ENCODE assay signal across 9 cellular contexts in genomic region chr1:236465959-236466303, GRCh38. TPM values are rescaled to one million over a fixed set of nuclear protein-coding genes. Genes with fewer than 3 reads are reported as not detected.
DNase-seq lines count a peak whose midpoint lies in the region; ATAC-seq, FAIRE-seq and TF ChIP-seq lines count a peak whose summit lies in the region.
"Had no signal": no experiment of that assay in that cellular context is flagged by ENCODE, and none has a peak within 500 bp of the region (broad histone marks: within the 10 kb centered on the region; RNA-seq: fewer than 3 reads in every experiment).

No MANE protein-coding gene starts in this region.

- H3K27ac ChIP-seq in RWPE2 (ENCODE audit: poor library complexity, severe bottlenecking) (peak overlapping the region; percentile 26), neuronal stem cell (replicated peaks; ENCODE audit: low read length) (no peak overlapping the region)
- H3K27ac ChIP-seq: spleen had no signal

- H3K36me3 ChIP-seq in GM06990 (ENCODE audit: control insufficient read depth, insufficient read depth, low read length) (no peaks in the 10 kb centered on the region), RWPE2 (ENCODE audit: low read depth) (no peaks in the 10 kb centered on the region), neuronal stem cell (replicated peaks in 1 of 2; ENCODE audit: control insufficient read depth in 2 of 2, insufficient read depth in 2 of 2, low read length in 2 of 2) (no peaks in the 10 kb centered on the region)
- H3K36me3 ChIP-seq: spleen had no signal

- H3K4me2 ChIP-seq in neuronal stem cell (ENCODE audit: insufficient read depth, low read length, poor library complexity, severe bottlenecking) = no peak overlapping the region

- no peak overlapping the region for H2AFZ ChIP-seq in neuronal stem cell (ENCODE audit: low read length)

- peak; percentile 89 for FAIRE-seq in GM19239 (lab: Jason Lieb, UNC)

- H4K8ac ChIP-seq in neuronal stem cell (ENCODE audit: low read depth, low read length) = no peak overlapping the region

- H3K18ac ChIP-seq in neuronal stem cell (ENCODE audit: low read length) = no peak overlapping the region

- H3K23ac ChIP-seq in neuronal stem cell (ENCODE audit: low read depth, low read length, poor library complexity) = no peak overlapping the region

- ATAC-seq in HG03025 (IDR thresholded peaks at IDR 0.05; ENCODE audit: low FRiP score, unreplicated experiment) (peak; percentile 90), RWPE2 (ENCODE audit: low read depth) (peak; percentile 72)

- no peak overlapping the region for H3K14ac ChIP-seq in neuronal stem cell (ENCODE audit: low read length)

- no peaks in the 10 kb centered on the region for H3K27me3 ChIP-seq in GM06990 (replicated peaks; ENCODE audit: control insufficient read depth, insufficient read depth, low read length)
- H3K27me3 ChIP-seq in RWPE2 (ENCODE audit: insufficient read depth, poor library complexity, severe bottlenecking) = no peaks in the 10 kb centered on the region
- peaks cover 0 to 13% (median 0%) of the 10 kb centered on the region in 3 experiments for H3K27me3 ChIP-seq in neuronal stem cell (ENCODE audit: control insufficient read depth in 3 of 3, insufficient read depth in 3 of 3, low read depth in 1 of 3, low read length in 3 of 3)

- H2AK5ac ChIP-seq in neuronal stem cell (ENCODE audit: low read depth, low read length) = no peak overlapping the region

- H4K91ac ChIP-seq in neuronal stem cell (ENCODE audit: low read depth, low read length, poor library complexity) = no peak overlapping the region

- no peak overlapping the region for H3K9ac ChIP-seq in neuronal stem cell (ENCODE audit: low read depth, low read length, poor library complexity)

- no peak overlapping the region for H3K4ac ChIP-seq in neuronal stem cell (ENCODE audit: low read length)

- no peak overlapping the region for H2BK12ac ChIP-seq in neuronal stem cell (ENCODE audit: low read length)

- H3K4me1 ChIP-seq in RWPE2 (ENCODE audit: insufficient read depth, poor library complexity, severe bottlenecking) (peaks cover 15% of the 10 kb centered on the region), neuronal stem cell (ENCODE audit: control insufficient read depth in 2 of 2, insufficient read depth in 1 of 2, low read depth in 1 of 2, low read length in 2 of 2) (no peaks in the 10 kb centered on the region)

- no CpG with 5 or more reads among the region's 5 CpGs for WGBS in neuronal stem cell (ENCODE audit: extremely low coverage in 2 of 2, insufficient read length in 2 of 2, insufficient replicate concordance in 1 of 2), 2 donors

- no peaks in the 10 kb centered on the region for H3K9me3 ChIP-seq in RWPE2 (ENCODE audit: severe bottlenecking)
- no peaks in the 10 kb centered on the region for H3K9me3 ChIP-seq in neuronal stem cell (replicated peaks in 1 of 2; ENCODE audit: control insufficient read depth in 2 of 2, insufficient read depth in 1 of 2, low read depth in 1 of 2, low read length in 2 of 2)
- H3K9me3 ChIP-seq: spleen had no signal

- no peaks in the 10 kb centered on the region for H3K79me1 ChIP-seq in neuronal stem cell (ENCODE audit: low read depth, low read length)

- no peak overlapping the region for H2BK120ac ChIP-seq in neuronal stem cell (ENCODE audit: low read depth, low read length)

- DNase-seq in GM06990 (ENCODE audit: extremely low read depth, insufficient read length) = peak; percentile 49
- peak; percentile 31 for DNase-seq in GM19239 (ENCODE audit: insufficient read length, low spot score)
- peak; percentile 66 for DNase-seq in RWPE2 (ENCODE audit: low spot score)
- no peak for DNase-seq in neuronal stem cell (ENCODE audit: low spot score)
- DNase-seq in SK-N-DZ (ENCODE audit: low spot score) = no peak
- no peak for DNase-seq in foreskin fibroblast
- no peak for DNase-seq in cerebellum (ENCODE audit: low spot score)
- DNase-seq: spleen had no signal

- no peak for TF ChIP-seq CTCF in GM06990 (IDR thresholded peaks at IDR 0.05; ENCODE audit: insufficient read depth, low read length, poor library complexity, severe bottlenecking)
- no peak for TF ChIP-seq CTCF in RWPE2 (IDR thresholded peaks at IDR 0.05; ENCODE audit: poor library complexity, severe bottlenecking)
- TF ChIP-seq CTCF in foreskin fibroblast (IDR thresholded peaks at IDR 0.05; ENCODE audit: low read depth, low read length) = no peak

- no peak overlapping the region for H3K4me3 ChIP-seq in GM06990 (replicated peaks; ENCODE audit: low read depth, low read length)
- no peak overlapping the region for H3K4me3 ChIP-seq in RWPE2 (ENCODE audit: severe bottlenecking)
- no peak overlapping the region for H3K4me3 ChIP-seq in neuronal stem cell (ENCODE audit: low read length in 2 of 2)
- no peak overlapping the region for H3K4me3 ChIP-seq in foreskin fibroblast (ENCODE audit: low read depth in 1 of 2, low read length in 2 of 2)
- H3K4me3 ChIP-seq: spleen had no signal

- H2BK15ac ChIP-seq in neuronal stem cell (ENCODE audit: low read length) = no peak overlapping the region

- H2BK5ac ChIP-seq in neuronal stem cell (ENCODE audit: low read length) = no peak overlapping the region

RNA-seq across cellular contexts. Expression of gene LGALS8, which starts 57.9 kb away (rescaled TPM):
- 11.2 TPM for polyA plus RNA-seq in neuronal stem cell (2013, experiment 1 of 2)
- 11.6 TPM for polyA plus RNA-seq in neuronal stem cell (2013, experiment 2 of 2)
- 1.6 and 1.8 TPM in 2 replicates for polyA plus RNA-seq in SK-N-DZ (2014; cell fraction: cytosol; rRNA removed)
- 2.2 and 2.6 TPM in 2 replicates for polyA plus RNA-seq in SK-N-DZ (2014; cell fraction: nucleus; rRNA removed)
- total RNA-seq in cerebellum = 69.0 TPM

Comparison
In these comparisons a context has a peak if more than half of its experiments do, and no peak if none do; other contexts are left out.
1. DNase-seq: peak in GM06990 (single experiment), GM19239 (single experiment) and RWPE2 (single experiment); none in neuronal stem cell (single experiment), SK-N-DZ (single experiment), foreskin fibroblast (0 of 2) and cerebellum (single experiment).